1 cellular context compared by ENCODE assay signal in genomic region chr2:232611559-232612218, GRCh38.
TF ChIP-seq lines count a peak whose summit lies in the region.

No MANE protein-coding gene starts in this region.

TF ChIP-seq in GM23338, 12 proteins besides CTCF, POLR2A, EP300 and RAD21 (continued from another document):
- TF ChIP-seq ZNF462 (CRISPR knock-in tag; IDR thresholded peaks at IDR 0.05): no peak
